Comparison of ENCODE assay signal across 19 cellular contexts in the genomic region with DNA sequence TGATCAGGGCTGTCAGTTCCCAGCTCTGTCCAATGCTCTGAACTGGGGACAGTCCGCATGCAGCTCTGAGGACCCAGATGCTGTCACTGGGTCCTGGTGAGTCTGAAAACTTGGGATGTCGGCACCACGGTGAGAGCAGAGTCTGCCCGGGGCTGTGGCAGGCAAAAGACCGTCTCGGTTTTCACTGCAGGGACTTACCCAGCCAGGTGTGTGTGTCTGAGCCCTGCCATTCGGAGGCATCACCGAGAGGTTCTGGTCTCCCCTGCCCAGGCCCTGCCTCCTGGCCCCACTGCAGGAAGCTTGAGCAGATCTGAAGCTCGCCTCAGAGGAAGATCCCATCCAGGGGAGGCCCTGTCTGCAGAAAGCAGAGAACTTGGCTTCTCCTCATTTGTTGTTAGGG. TPM values are rescaled to one million over a fixed set of nuclear protein-coding genes. Genes with fewer than 3 reads are reported as not detected.
"Had no signal": no experiment of that assay in that cellular context is flagged by ENCODE, and none has a peak within 500 bp of the region (broad histone marks: within the 10 kb centered on the region; RNA-seq: fewer than 3 reads in every experiment).

No MANE protein-coding gene starts in this region.

- H3K4me1 Mint-ChIP-seq: activated B cell treated with CpG ODN at 0.5 μM for 24 hours; stimulated activated memory B cell treated with anti-CD40 and anti-IgM and Interleukin-4, amounts not matched to agents 10 μg/mL and 1 μg/mL and 100 μg/mL, for 72 hours had no signal

- H3K4me3 ChIP-seq: esophagus squamous epithelium, ovary, thyroid gland had no signal

- H3K27ac Mint-ChIP-seq: activated B cell treated with CpG ODN at 0.5 μM for 24 hours; activated T-helper 1 cell treated with anti-CD3 and anti-CD28 coated beads, Interleukin-12 subunit alpha, Interleukin-12 subunit beta, Interleukin-2, Interleukin-4 antibody, amounts not matched to agents 30 ng/mL and 10 ng/mL and 1 ng/mL, durations not matched to agents 14 hours and 24 hours and 36 hours; natural killer cell treated with Interleukin-12 subunit alpha and Interleukin-12 subunit beta and Interleukin-15 and Interleukin-18, amount 100 ng/mL, for 72 hours; stimulated activated memory B cell treated with anti-CD40 and anti-IgM and Interleukin-4, amounts not matched to agents 10 μg/mL and 1 μg/mL and 100 μg/mL, for 72 hours had no signal

- DNase-seq: activated B cell treated with CpG ODN at 0.5 μM for 24 hours; activated CD4-positive, alpha-beta T cell treated with anti-CD3 and anti-CD28 coated beads for 48 hours; activated CD8-positive, alpha-beta memory T cell treated with anti-CD3 and anti-CD28 coated beads for 24 hours; activated naive CD4-positive, alpha-beta T cell; anterior cingulate cortex; cerebellar nuclear complex; effector CD8-positive, alpha-beta T cell; esophagus squamous epithelium; hippocampal formation; mesendoderm; ovary; T-helper 2 cell; thyroid gland had no signal

- H3K4me3 Mint-ChIP-seq: activated B cell treated with CpG ODN at 0.5 μM for 24 hours; activated T-helper 1 cell treated with anti-CD3 and anti-CD28 coated beads, Interleukin-12 subunit alpha, Interleukin-12 subunit beta, Interleukin-2, Interleukin-4 antibody, amounts not matched to agents 30 ng/mL and 10 ng/mL and 1 ng/mL, durations not matched to agents 14 hours and 24 hours and 36 hours; natural killer cell treated with Interleukin-12 subunit alpha and Interleukin-12 subunit beta and Interleukin-15 and Interleukin-18, amount 100 ng/mL, for 72 hours; stimulated activated memory B cell treated with anti-CD40 and anti-IgM and Interleukin-4, amounts not matched to agents 10 μg/mL and 1 μg/mL and 100 μg/mL, for 72 hours had no signal

- H3K9me3 ChIP-seq: esophagus squamous epithelium, ovary, thyroid gland had no signal

- H3K36me3 Mint-ChIP-seq: natural killer cell treated with Interleukin-12 subunit alpha and Interleukin-12 subunit beta and Interleukin-15 and Interleukin-18, amount 100 ng/mL, for 72 hours; stimulated activated memory B cell treated with anti-CD40 and anti-IgM and Interleukin-4, amounts not matched to agents 10 μg/mL and 1 μg/mL and 100 μg/mL, for 72 hours had no signal

- H3K9me3 Mint-ChIP-seq: activated T-helper 1 cell treated with anti-CD3 and anti-CD28 coated beads, Interleukin-12 subunit alpha, Interleukin-12 subunit beta, Interleukin-2, Interleukin-4 antibody, amounts not matched to agents 30 ng/mL and 10 ng/mL and 1 ng/mL, durations not matched to agents 14 hours and 24 hours and 36 hours; natural killer cell treated with Interleukin-12 subunit alpha and Interleukin-12 subunit beta and Interleukin-15 and Interleukin-18, amount 100 ng/mL, for 72 hours had no signal

- H3K27ac ChIP-seq: esophagus squamous epithelium, ovary, thyroid gland had no signal

- H3K36me3 ChIP-seq: ovary, thyroid gland had no signal

- H3K27me3 ChIP-seq: ovary, thyroid gland had no signal

- ATAC-seq: natural killer cell treated with Interleukin-12 subunit alpha and Interleukin-12 subunit beta and Interleukin-15 and Interleukin-18, amount 100 ng/mL, for 72 hours; stimulated activated memory B cell treated with anti-CD40 and anti-IgM and Interleukin-4, amounts not matched to agents 10 μg/mL and 1 μg/mL and 100 μg/mL, for 72 hours had no signal

RNA-seq across cellular contexts. Expression of gene TP53AIP1, which starts 5.2 kb away (rescaled TPM):
- total RNA-seq: activated B cell treated with CpG ODN at 0.5 μM for 24 hours; activated T-helper 1 cell treated with anti-CD3 and anti-CD28 coated beads, Interleukin-12 subunit alpha, Interleukin-12 subunit beta, Interleukin-2, Interleukin-4 antibody, amounts not matched to agents 30 ng/mL and 10 ng/mL and 1 ng/mL, durations not matched to agents 14 hours and 24 hours and 36 hours; endothelial cell of umbilical vein; fibroblast of villous mesenchyme; natural killer cell treated with Interleukin-12 subunit alpha and Interleukin-12 subunit beta and Interleukin-15 and Interleukin-18, amount 100 ng/mL, for 72 hours; thyroid gland had no signal
- polyA plus RNA-seq: endothelial cell of umbilical vein, liver had no signal

RNA-seq across cellular contexts. Expression of gene KCNJ5, which starts 46.3 kb away (rescaled TPM):
- total RNA-seq: activated B cell treated with CpG ODN at 0.5 μM for 24 hours; activated T-helper 1 cell treated with anti-CD3 and anti-CD28 coated beads, Interleukin-12 subunit alpha, Interleukin-12 subunit beta, Interleukin-2, Interleukin-4 antibody, amounts not matched to agents 30 ng/mL and 10 ng/mL and 1 ng/mL, durations not matched to agents 14 hours and 24 hours and 36 hours; natural killer cell treated with Interleukin-12 subunit alpha and Interleukin-12 subunit beta and Interleukin-15 and Interleukin-18, amount 100 ng/mL, for 72 hours had no signal
- polyA plus RNA-seq: endothelial cell of umbilical vein had no signal
